In genomic region chr15:76973362-76973743, GRCh38 we compare ENCODE assay signal across 9 cellular contexts. TPM values are rescaled to one million over a fixed set of nuclear protein-coding genes. Genes with fewer than 3 reads are reported as not detected.
DNase-seq lines count a peak whose midpoint lies in the region; ATAC-seq, FAIRE-seq and TF ChIP-seq lines count a peak whose summit lies in the region.
"Had no signal": no experiment of that assay in that cellular context is flagged by ENCODE, and none has a peak within 500 bp of the region (broad histone marks: within the 10 kb centered on the region; RNA-seq: fewer than 3 reads in every experiment).

No MANE protein-coding gene starts in this region.

- no peak overlapping the region for H3K9ac ChIP-seq in SU-DHL-6 (ENCODE audit: low read length)
- no peak overlapping the region for H3K9ac ChIP-seq in trophoblast cell (ENCODE audit: low read length)

- no peak overlapping the region for H4K8ac ChIP-seq in trophoblast cell (ENCODE audit: low read depth, low read length)

- in situ Hi-C loops in astrocyte of the cerebellum (cut with HindIII; ENCODE audit: low sequenced_read_pairs): no loop called here

- no peaks in the 10 kb centered on the region for H3K79me2 ChIP-seq in SU-DHL-6 (ENCODE audit: insufficient read depth, low read length)
- H3K79me2 ChIP-seq in trophoblast cell (ENCODE audit: control insufficient read depth, insufficient read depth, low read length, poor library complexity): no peaks in the 10 kb centered on the region

- peak; percentile 43 for ATAC-seq in Right ventricle myocardium inferior
- peak; percentile 49 for ATAC-seq in stimulated activated memory B cell treated with anti-CD40 and anti-IgM and Interleukin-4, amounts not matched to agents 10 μg/mL and 1 μg/mL and 100 μg/mL, for 72 hours

- no peak overlapping the region for H3K18ac ChIP-seq in trophoblast cell (ENCODE audit: low read length)

- H4K20me1 ChIP-seq in SU-DHL-6 (ENCODE audit: low read depth, low read length): no peaks in the 10 kb centered on the region

- no peak overlapping the region for H3K14ac ChIP-seq in trophoblast cell (ENCODE audit: low read length)

- H3K27me3 Mint-ChIP-seq in stimulated activated memory B cell treated with anti-CD40 and anti-IgM and Interleukin-4, amounts not matched to agents 10 μg/mL and 1 μg/mL and 100 μg/mL, for 72 hours: no peaks in the 10 kb centered on the region

- H2BK12ac ChIP-seq in trophoblast cell (ENCODE audit: low read length): no peak overlapping the region

- H3K79me1 ChIP-seq in trophoblast cell (ENCODE audit: low read length): no peaks in the 10 kb centered on the region

- H2BK120ac ChIP-seq in trophoblast cell (ENCODE audit: insufficient read depth, low read length, poor library complexity): no peak overlapping the region

- no CpG with 5 or more reads among the region's 4 CpGs for WGBS in trophoblast cell (ENCODE audit: extremely low coverage, insufficient coverage, insufficient read length)

- no peak overlapping the region for H4K91ac ChIP-seq in trophoblast cell (ENCODE audit: low read depth, low read length)

- no peaks in the 10 kb centered on the region for H3K9me2 ChIP-seq in SU-DHL-6 (replicated peaks; ENCODE audit: insufficient read depth, low read length)

- peak; percentile 63 for TF ChIP-seq CTCF in SU-DHL-6 (IDR thresholded peaks at IDR 0.05; ENCODE audit: insufficient read depth, low read length, poor library complexity, severe bottlenecking)
- TF ChIP-seq CTCF in astrocyte of the cerebellum (IDR thresholded peaks at IDR 0.05; ENCODE audit: low read depth, low read length, missing control alignments): peak; percentile 55
- TF ChIP-seq CTCF in kidney epithelial cell (IDR thresholded peaks at IDR 0.05; ENCODE audit: insufficient read depth, low read length, poor library complexity, severe bottlenecking): peak; percentile 56

- DNase-seq in Right ventricle myocardium inferior (ENCODE audit: missing footprints) (no peak), cardiac septum (ENCODE audit: low spot score) (no peak), astrocyte of the cerebellum (ENCODE audit: low read depth) (no peak), kidney epithelial cell (ENCODE audit: low read depth) (no peak), trophoblast cell (no peak), urothelium cell line (ENCODE audit: low spot score) (no peak)

- no peak overlapping the region for H2BK5ac ChIP-seq in trophoblast cell (ENCODE audit: low read depth, low read length, poor library complexity)

- peaks cover 11% of the 10 kb centered on the region for H3K4me1 Mint-ChIP-seq in stimulated activated memory B cell treated with anti-CD40 and anti-IgM and Interleukin-4, amounts not matched to agents 10 μg/mL and 1 μg/mL and 100 μg/mL, for 72 hours

- H3K9me3 Mint-ChIP-seq in stimulated activated memory B cell treated with anti-CD40 and anti-IgM and Interleukin-4, amounts not matched to agents 10 μg/mL and 1 μg/mL and 100 μg/mL, for 72 hours: no peaks in the 10 kb centered on the region

- H2AFZ ChIP-seq in SU-DHL-6 (ENCODE audit: low read depth, low read length, severe bottlenecking) (no peak overlapping the region), trophoblast cell (ENCODE audit: insufficient read depth, low read length, poor library complexity) (no peak overlapping the region)

- no peak overlapping the region for H3K27ac ChIP-seq in SU-DHL-6 (ENCODE audit: low read depth, low read length)
- H3K27ac ChIP-seq in trophoblast cell (ENCODE audit: low read depth, low read length): no peak overlapping the region

- H3K4me3 Mint-ChIP-seq in stimulated activated memory B cell treated with anti-CD40 and anti-IgM and Interleukin-4, amounts not matched to agents 10 μg/mL and 1 μg/mL and 100 μg/mL, for 72 hours: no peak overlapping the region

- no peak overlapping the region for H3K4me3 ChIP-seq in SU-DHL-6 (ENCODE audit: insufficient read depth, low read length, poor library complexity, severe bottlenecking)
- H3K4me3 ChIP-seq in astrocyte of the cerebellum (ENCODE audit: low read depth, low read length): no peak overlapping the region
- H3K4me3 ChIP-seq in kidney epithelial cell (ENCODE audit: low read depth, low read length): no peak overlapping the region
- H3K4me3 ChIP-seq in trophoblast cell (ENCODE audit: low read depth, low read length): no peak overlapping the region

- no peak overlapping the region for H3K4me2 ChIP-seq in SU-DHL-6 (ENCODE audit: low read depth, low read length, poor library complexity, severe bottlenecking)
- no peak overlapping the region for H3K4me2 ChIP-seq in trophoblast cell (ENCODE audit: low read length)

- H3K4ac ChIP-seq in trophoblast cell (ENCODE audit: low read depth, low read length): no peak overlapping the region

- H3K27ac Mint-ChIP-seq in stimulated activated memory B cell treated with anti-CD40 and anti-IgM and Interleukin-4, amounts not matched to agents 10 μg/mL and 1 μg/mL and 100 μg/mL, for 72 hours: no peak overlapping the region

- H2AK5ac ChIP-seq in trophoblast cell (ENCODE audit: low read length): no peak overlapping the region

- H4K12ac ChIP-seq in trophoblast cell (ENCODE audit: low read depth, low read length): no peak overlapping the region

- intact Hi-C loops in Right ventricle myocardium inferior (cut with DNase I) (no loop called here), cardiac septum (cut with DNase I) (no loop called here)

- FAIRE-seq in urothelium cell line (lab: Jason Lieb, UNC): no peak
- FAIRE-seq: endometrium had no signal

- no peaks in the 10 kb centered on the region for H3K36me3 ChIP-seq in SU-DHL-6 (ENCODE audit: low read length)
- H3K36me3 ChIP-seq in kidney epithelial cell (ENCODE audit: control insufficient read depth, insufficient read depth, low read length): no peaks in the 10 kb centered on the region
- no peaks in the 10 kb centered on the region for H3K36me3 ChIP-seq in trophoblast cell (ENCODE audit: control insufficient read depth in 1 of 2, insufficient read depth in 2 of 2, low read length in 2 of 2)

- H3F3A ChIP-seq in SU-DHL-6 (ENCODE audit: insufficient read depth): no peaks in the 10 kb centered on the region

- H3K4me1 ChIP-seq in trophoblast cell (ENCODE audit: control insufficient read depth in 1 of 2, insufficient read depth in 2 of 2, low read length in 2 of 2): no peaks in the 10 kb centered on the region

- no peak overlapping the region for H3K23ac ChIP-seq in trophoblast cell (ENCODE audit: low read length)

- no peaks in the 10 kb centered on the region for H3K36me3 Mint-ChIP-seq in stimulated activated memory B cell treated with anti-CD40 and anti-IgM and Interleukin-4, amounts not matched to agents 10 μg/mL and 1 μg/mL and 100 μg/mL, for 72 hours

- no peaks in the 10 kb centered on the region for H3K27me3 ChIP-seq in SU-DHL-6 (ENCODE audit: low read length)
- peaks cover 2% of the 10 kb centered on the region for H3K27me3 ChIP-seq in kidney epithelial cell (ENCODE audit: control insufficient read depth, insufficient read depth, low read length)
- H3K27me3 ChIP-seq in trophoblast cell (ENCODE audit: insufficient read depth, low read length): no peaks in the 10 kb centered on the region

- H3K9me3 ChIP-seq in SU-DHL-6 (ENCODE audit: insufficient read depth, low read length): no peaks in the 10 kb centered on the region
- no peaks in the 10 kb centered on the region for H3K9me3 ChIP-seq in trophoblast cell (ENCODE audit: insufficient read depth, low read depth, low read length)

RNA-seq across cellular contexts. Expression of gene PSTPIP1, which starts 21.6 kb away (rescaled TPM):
- total RNA-seq in Right ventricle myocardium inferior: 4.5 TPM
- total RNA-seq in cardiac septum: 2.7 TPM
- total RNA-seq in kidney epithelial cell: 0.89 TPM in 1 of 2 replicates, not detected in the other
- polyA plus RNA-seq in trophoblast cell (2013): 0.04 TPM in 1 of 2 replicates, not detected in the other

RNA-seq across cellular contexts. Expression of gene RCN2, which starts 41.8 kb away (rescaled TPM):
- total RNA-seq in Right ventricle myocardium inferior (22.2 TPM), cardiac septum (30.3 TPM), kidney epithelial cell (104 and 119 TPM in 2 replicates)
- polyA plus RNA-seq in trophoblast cell (2013): 98.8 and 106 TPM in 2 replicates
